In genomic region chr5:119267958-119268386, GRCh38 we compare ENCODE assay signal across 1 cellular context.
TF ChIP-seq lines count a peak whose summit lies in the region.

No MANE protein-coding gene starts in this region.

TF ChIP-seq in IMR-90, 13 proteins besides CTCF, POLR2A, EP300 and RAD21:
- TF ChIP-seq RCOR1 (IDR thresholded peaks at IDR 0.05; ENCODE audit: insufficient replicate concordance, low read length) (no peak), RFX5 (IDR thresholded peaks at IDR 0.05; ENCODE audit: low read depth, low read length) (peak; percentile 99), CHD1 (IDR thresholded peaks at IDR 0.05; ENCODE audit: low read depth, low read length) (no peak), CEBPB (IDR thresholded peaks at IDR 0.05; ENCODE audit: low read depth, low read length) (no peak), SMC3 (IDR thresholded peaks at IDR 0.05; ENCODE audit: low read depth, low read length) (peak; percentile 34), MXI1 (IDR thresholded peaks at IDR 0.05; ENCODE audit: borderline replicate concordance, low read depth, low read length) (no peak), FOS (IDR thresholded peaks at IDR 0.05; ENCODE audit: low read depth, low read length) (no peak), BHLHE40 (IDR thresholded peaks at IDR 0.05; ENCODE audit: low read depth, low read length) (peak; percentile 55; the same call in 1 of the 2 replicates), MAZ (IDR thresholded peaks at IDR 0.05; ENCODE audit: borderline replicate concordance, low read depth, low read length) (peak; percentile 73; the same call in 1 of the 2 replicates)
